In the genomic region with DNA sequence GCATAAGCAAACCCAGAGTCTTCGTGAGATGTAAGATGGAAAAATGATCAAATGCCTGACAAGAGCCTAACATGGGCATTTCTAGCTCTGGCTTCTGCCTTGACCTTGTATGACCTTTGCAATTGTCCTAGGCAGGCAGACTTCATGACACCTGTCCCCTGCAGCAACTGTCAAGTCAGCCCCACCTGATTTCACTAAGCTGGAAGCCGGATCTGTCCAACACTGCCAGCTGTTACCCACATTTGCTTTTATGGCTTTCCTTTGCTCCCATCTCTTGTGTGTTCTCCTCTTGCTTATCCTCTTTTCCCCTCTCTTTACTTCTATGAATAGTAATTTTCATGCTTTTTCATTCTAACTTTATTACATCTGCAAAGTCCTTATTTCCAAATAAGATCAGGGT, we compare ENCODE assay signal across 18 cellular contexts. TPM values are rescaled to one million over a fixed set of nuclear protein-coding genes. Genes with fewer than 3 reads are reported as not detected.
DNase-seq lines count a peak whose midpoint lies in the region; ATAC-seq and TF ChIP-seq lines count a peak whose summit lies in the region.
"Had no signal": no experiment of that assay in that cellular context is flagged by ENCODE, and none has a peak within 500 bp of the region (broad histone marks: within the 10 kb centered on the region; RNA-seq: fewer than 3 reads in every experiment).

No MANE protein-coding gene starts in this region.

- no peaks in the 10 kb centered on the region for H3K4me1 Mint-ChIP-seq in H9
- H3K4me1 Mint-ChIP-seq: CD8-positive, alpha-beta memory T cell; GM23338 had no signal

- no peak overlapping the region for H2AFZ ChIP-seq in H9 (ENCODE audit: low read length)
- H2AFZ ChIP-seq: GM23338 had no signal

- H3K27me3 Mint-ChIP-seq in H9 (ENCODE audit: low read depth), result no peaks in the 10 kb centered on the region

- WGBS in H9 (ENCODE audit: extremely low coverage, insufficient read length, low lambda C conversion rate), result no CpG with 5 or more reads among the region's 2 CpGs

- H4K8ac ChIP-seq in H9 (replicated peaks; ENCODE audit: insufficient read length, low read depth, low read length), result no peak overlapping the region

- H3K79me2 ChIP-seq in H9 (ENCODE audit: insufficient read depth, low read length), result no peaks in the 10 kb centered on the region

- TF ChIP-seq EP300 in Ishikawa (IDR thresholded peaks at IDR 0.05; ENCODE audit: borderline replicate concordance), result no peak

- no peak overlapping the region for H4K91ac ChIP-seq in H9 (ENCODE audit: insufficient read length, low read depth, low read length)

- H3K14ac ChIP-seq in H9 (ENCODE audit: insufficient read depth, low read length), result no peak overlapping the region

- peak; percentile 25 for ATAC-seq in left colon
- no peak for ATAC-seq in HG03039 (IDR thresholded peaks at IDR 0.05; ENCODE audit: unreplicated experiment)
- ATAC-seq: GM23338 had no signal

- no peak overlapping the region for H3K23ac ChIP-seq in H9 (ENCODE audit: insufficient read length, low read depth, low read length)

- no peak overlapping the region for H2BK12ac ChIP-seq in H9 (ENCODE audit: insufficient read length, low read depth, low read length)

- H2AK5ac ChIP-seq in H9 (ENCODE audit: insufficient read length, low read length), result no peak overlapping the region

- no peak overlapping the region for H3K27ac Mint-ChIP-seq in H9
- H3K27ac Mint-ChIP-seq: CD8-positive, alpha-beta memory T cell; GM23338 had no signal

- no peak for TF ChIP-seq CTCF in H9 (conservative IDR thresholded peaks at IDR 0.05)

- no peak for TF ChIP-seq RAD21 in Ishikawa (IDR thresholded peaks at IDR 0.05; ENCODE audit: low read depth)

- no peak overlapping the region for H2BK20ac ChIP-seq in H9 (ENCODE audit: low read depth, low read length, poor library complexity, severe bottlenecking)

- no peak overlapping the region for H3K4me3 Mint-ChIP-seq in H9
- H3K4me3 Mint-ChIP-seq: GM23338 had no signal

- H3K18ac ChIP-seq in H9 (ENCODE audit: insufficient read length, low read depth, low read length), result no peak overlapping the region

- H3K9me3 Mint-ChIP-seq in H9, result no peaks in the 10 kb centered on the region; a peak in 1 of 5 replicates
- H3K9me3 Mint-ChIP-seq: GM23338 had no signal

- H2BK120ac ChIP-seq in H9 (ENCODE audit: low read depth, low read length, poor library complexity, severe bottlenecking), result no peak overlapping the region

- no peak overlapping the region for H3K27ac ChIP-seq in H9 (ENCODE audit: insufficient read length, low read depth, low read length)
- H3K27ac ChIP-seq: 22Rv1, BLaER1 had no signal

- no peak overlapping the region for H3K4ac ChIP-seq in H9 (ENCODE audit: low read depth, low read length)

- no peaks in the 10 kb centered on the region for H3K36me3 Mint-ChIP-seq in H9 (ENCODE audit: insufficient read depth in 1 of 3, low read depth in 3 of 3)
- H3K36me3 Mint-ChIP-seq: CD8-positive, alpha-beta memory T cell had no signal

- H2BK15ac ChIP-seq in H9 (ENCODE audit: low read depth, low read length), result no peak overlapping the region

- no peaks in the 10 kb centered on the region for H4K20me1 ChIP-seq in H9 (ENCODE audit: control insufficient read depth, insufficient read depth, insufficient read length)
- H4K20me1 ChIP-seq: BLaER1 had no signal

- DNase-seq in DMS 273 (lab: John Stamatoyannopoulos, UW; ENCODE audit: unreplicated experiment) (peak; percentile 38), DMS 273 treated with DMSO at 0.1 percent for 48 hours (lab: John Stamatoyannopoulos, UW) (no peak), NCI-H524 treated with DMSO at 0.1 percent for 48 hours (lab: John Stamatoyannopoulos, UW) (peak; percentile 78), left colon (no peak), DMS153 (lab: John Stamatoyannopoulos, UW) (no peak), H9 (no peak)
- DNase-seq: AML-193; Caco-2; CD8-positive, alpha-beta memory T cell; DMS79 treated with DMSO at 0.1 percent for 48 hours; EL; H7; IMR-90 had no signal

- H3K56ac ChIP-seq in H9 (ENCODE audit: insufficient read length, low read depth, low read length), result no peak overlapping the region

- no peaks in the 10 kb centered on the region for H3K23me2 ChIP-seq in H9 (ENCODE audit: insufficient read length, low read depth, low read length, poor library complexity, severe bottlenecking)

- H3K4me2 ChIP-seq in H9 (ENCODE audit: insufficient read depth, insufficient read length, low read length), result no peak overlapping the region
- H3K4me2 ChIP-seq: BLaER1, GM23338 had no signal

- H3T11ph ChIP-seq in H9 (ENCODE audit: low read length), result no peak overlapping the region

- H2BK5ac ChIP-seq in H9 (ENCODE audit: insufficient read length, low read length), result no peak overlapping the region

- H3K9ac ChIP-seq in H9 (ENCODE audit: extremely low read depth, insufficient read length, low read length), result no peak overlapping the region
- H3K9ac ChIP-seq: BLaER1 had no signal

- H3K27me3 ChIP-seq in H9 (ENCODE audit: insufficient read depth, low read length), result no peaks in the 10 kb centered on the region
- H3K27me3 ChIP-seq: BLaER1 had no signal

- no peaks in the 10 kb centered on the region for H3K79me1 ChIP-seq in H9 (ENCODE audit: insufficient read depth, low read depth, low read length, poor library complexity, severe bottlenecking)

- H3K4me1 ChIP-seq in H9 (ENCODE audit: insufficient read depth, low read length), result no peaks in the 10 kb centered on the region
- H3K4me1 ChIP-seq: BLaER1 had no signal

- intact Hi-C loops in left colon (cut with DNase I, micrococcal nuclease), result no loop called here

- no peaks in the 10 kb centered on the region for H3K9me3 ChIP-seq in H9 (ENCODE audit: control insufficient read depth, low read depth, low read length)
- H3K9me3 ChIP-seq: BLaER1 had no signal

- no peak overlapping the region for H4K5ac ChIP-seq in H9 (ENCODE audit: insufficient read length, low read depth, low read length)

TF ChIP-seq in Ishikawa, 13 proteins besides CTCF, POLR2A, EP300 and RAD21:
- TF ChIP-seq, protein P1, sequence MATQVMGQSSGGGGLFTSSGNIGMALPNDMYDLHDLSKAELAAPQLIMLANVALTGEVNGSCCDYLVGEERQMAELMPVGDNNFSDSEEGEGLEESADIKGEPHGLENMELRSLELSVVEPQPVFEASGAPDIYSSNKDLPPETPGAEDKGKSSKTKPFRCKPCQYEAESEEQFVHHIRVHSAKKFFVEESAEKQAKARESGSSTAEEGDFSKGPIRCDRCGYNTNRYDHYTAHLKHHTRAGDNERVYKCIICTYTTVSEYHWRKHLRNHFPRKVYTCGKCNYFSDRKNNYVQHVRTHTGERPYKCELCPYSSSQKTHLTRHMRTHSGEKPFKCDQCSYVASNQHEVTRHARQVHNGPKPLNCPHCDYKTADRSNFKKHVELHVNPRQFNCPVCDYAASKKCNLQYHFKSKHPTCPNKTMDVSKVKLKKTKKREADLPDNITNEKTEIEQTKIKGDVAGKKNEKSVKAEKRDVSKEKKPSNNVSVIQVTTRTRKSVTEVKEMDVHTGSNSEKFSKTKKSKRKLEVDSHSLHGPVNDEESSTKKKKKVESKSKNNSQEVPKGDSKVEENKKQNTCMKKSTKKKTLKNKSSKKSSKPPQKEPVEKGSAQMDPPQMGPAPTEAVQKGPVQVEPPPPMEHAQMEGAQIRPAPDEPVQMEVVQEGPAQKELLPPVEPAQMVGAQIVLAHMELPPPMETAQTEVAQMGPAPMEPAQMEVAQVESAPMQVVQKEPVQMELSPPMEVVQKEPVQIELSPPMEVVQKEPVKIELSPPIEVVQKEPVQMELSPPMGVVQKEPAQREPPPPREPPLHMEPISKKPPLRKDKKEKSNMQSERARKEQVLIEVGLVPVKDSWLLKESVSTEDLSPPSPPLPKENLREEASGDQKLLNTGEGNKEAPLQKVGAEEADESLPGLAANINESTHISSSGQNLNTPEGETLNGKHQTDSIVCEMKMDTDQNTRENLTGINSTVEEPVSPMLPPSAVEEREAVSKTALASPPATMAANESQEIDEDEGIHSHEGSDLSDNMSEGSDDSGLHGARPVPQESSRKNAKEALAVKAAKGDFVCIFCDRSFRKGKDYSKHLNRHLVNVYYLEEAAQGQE (IDR thresholded peaks at IDR 0.05; ENCODE audit: low read depth), result peak; percentile 18; the same call in 1 of the 2 replicates
- TF ChIP-seq YY1 (IDR thresholded peaks at IDR 0.05; ENCODE audit: low read depth) (no peak), EGR1 (IDR thresholded peaks at IDR 0.05) (no peak), ZBTB7A (IDR thresholded peaks at IDR 0.05; ENCODE audit: low read depth) (no peak)
TF ChIP-seq in Ishikawa: peak in this region for 1.

RNA-seq across cellular contexts. Expression of a gene that starts 48.5 kb away (rescaled TPM):
- total RNA-seq in left colon (10 to 100 TPM; 30.5 to 32.1 TPM), H9 (2021) (10.2 and 15.9 TPM in 2 replicates)

Comparison
In these comparisons a context has a peak if more than half of its experiments do, and no peak if none do; other contexts are left out.
1. DNase-seq: peak in DMS 273 (single experiment) and NCI-H524 treated with DMSO at 0.1 percent for 48 hours (single experiment); none in DMS 273 treated with DMSO at 0.1 percent for 48 hours (single experiment), left colon (0 of 2), DMS153 (single experiment) and H9 (single experiment).